ENCODE assay signal across 30 cellular contexts in the genomic region with DNA sequence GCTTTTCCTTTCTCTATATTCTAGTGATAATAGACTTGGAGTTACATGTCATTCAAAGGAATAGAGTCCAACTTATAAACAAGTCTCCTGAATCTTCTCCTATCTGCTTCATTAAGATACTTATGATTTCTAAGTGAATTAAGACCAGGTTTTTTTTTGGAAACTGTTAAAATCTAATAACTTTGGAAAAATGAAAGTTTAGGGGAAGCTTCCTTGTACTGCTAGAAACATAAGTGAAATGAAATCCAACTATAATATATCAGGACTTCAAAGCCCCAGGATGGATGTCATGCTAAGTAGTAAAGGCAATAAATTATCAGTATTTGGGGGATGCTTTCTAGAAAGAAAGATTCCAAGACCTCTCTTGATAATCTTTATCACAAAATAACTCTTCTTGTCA. TPM values are rescaled to one million over a fixed set of nuclear protein-coding genes. Genes with fewer than 3 reads are reported as not detected.
"Had no signal": no experiment of that assay in that cellular context is flagged by ENCODE, and none has a peak within 500 bp of the region (broad histone marks: within the 10 kb centered on the region; RNA-seq: fewer than 3 reads in every experiment).

No MANE protein-coding gene starts in this region.

- H3K4me3 ChIP-seq: cardiac muscle cell, esophagus muscularis mucosa, gastroesophageal sphincter, heart right ventricle, lower lobe of right lung, psoas muscle, sigmoid colon, suprapubic skin, tibial artery had no signal

- H3K27ac ChIP-seq: cardiac muscle cell, esophagus muscularis mucosa, foreskin keratinocyte, gastroesophageal sphincter, heart right ventricle, lower lobe of right lung, psoas muscle, sigmoid colon, suprapubic skin, tibial artery had no signal

- H3K27ac Mint-ChIP-seq: naive thymus-derived CD4-positive, alpha-beta T cell; nephron progenitor cell; stimulated activated effector memory CD8-positive, alpha-beta T cell treated with anti-CD3 and anti-CD28 coated beads, Interleukin-12 subunit alpha, Interleukin-12 subunit beta, amount 100 ng/mL, for 72 hours; type B pancreatic cell had no signal

- H3K9me3 ChIP-seq: esophagus muscularis mucosa, gastroesophageal sphincter, heart right ventricle, lower lobe of right lung, psoas muscle, sigmoid colon, suprapubic skin, tibial artery had no signal

- H3K27me3 Mint-ChIP-seq: naive thymus-derived CD4-positive, alpha-beta T cell had no signal

- H3K4me1 Mint-ChIP-seq: naive thymus-derived CD4-positive, alpha-beta T cell; stimulated activated effector memory CD8-positive, alpha-beta T cell treated with anti-CD3 and anti-CD28 coated beads, Interleukin-12 subunit alpha, Interleukin-12 subunit beta, amount 100 ng/mL, for 72 hours had no signal

- H3K9me3 Mint-ChIP-seq: nephron progenitor cell, type B pancreatic cell had no signal

- ATAC-seq: foreskin keratinocyte; gastroesophageal sphincter; heart right ventricle; left ventricle myocardium superior; lower lobe of right lung; naive thymus-derived CD4-positive, alpha-beta T cell; psoas muscle; right cardiac atrium; stimulated activated effector memory CD8-positive, alpha-beta T cell treated with anti-CD3 and anti-CD28 coated beads, Interleukin-12 subunit alpha, Interleukin-12 subunit beta, amount 100 ng/mL, for 72 hours; stimulated activated naive CD8-positive, alpha-beta T cell treated with anti-CD3 and anti-CD28 coated beads, Interleukin-15, Interleukin-2, amounts not matched to agents 100 U/mL and 50 U/mL, for 24 hours had no signal

- DNase-seq: cortex of kidney; effector CD4-positive, alpha-beta T cell; foreskin keratinocyte; glutamatergic neuron; heart right ventricle; hippocampal formation; islet precursor cell; kidney glomerular epithelial cell; left ventricle myocardium superior; lower lobe of right lung; naive thymus-derived CD4-positive, alpha-beta T cell; nephron progenitor cell; nucleus accumbens; posterior cingulate gyrus; psoas muscle; right cardiac atrium; sigmoid colon; stimulated activated CD4-positive, alpha-beta T cell treated with anti-CD3 and anti-CD28 coated beads, Interleukin-2, amount 100 ng/mL, for 24 hours; stimulated activated CD4-positive, alpha-beta T cell treated with anti-CD3 and anti-CD28 coated beads, Interleukin-4, amount 100 ng/mL, for 24 hours; stimulated activated naive CD8-positive, alpha-beta T cell treated with anti-CD3 and anti-CD28 coated beads, Interleukin-15, Interleukin-2, amounts not matched to agents 100 U/mL and 50 U/mL, for 24 hours; tibial artery had no signal

- H3K27me3 ChIP-seq: cardiac muscle cell, esophagus muscularis mucosa, gastroesophageal sphincter, heart right ventricle, sigmoid colon, suprapubic skin, tibial artery had no signal

- H3K36me3 ChIP-seq: cardiac muscle cell, esophagus muscularis mucosa, gastroesophageal sphincter, heart right ventricle, lower lobe of right lung, sigmoid colon, suprapubic skin, tibial artery had no signal

- H3K36me3 Mint-ChIP-seq: stimulated activated effector memory CD8-positive, alpha-beta T cell treated with anti-CD3 and anti-CD28 coated beads, Interleukin-12 subunit alpha, Interleukin-12 subunit beta, amount 100 ng/mL, for 72 hours; type B pancreatic cell had no signal

- H3K4me3 Mint-ChIP-seq: naive thymus-derived CD4-positive, alpha-beta T cell; nephron progenitor cell; stimulated activated effector memory CD8-positive, alpha-beta T cell treated with anti-CD3 and anti-CD28 coated beads, Interleukin-12 subunit alpha, Interleukin-12 subunit beta, amount 100 ng/mL, for 72 hours; type B pancreatic cell had no signal

- H3K4me1 ChIP-seq: esophagus muscularis mucosa, foreskin keratinocyte, heart right ventricle, lower lobe of right lung, psoas muscle, sigmoid colon, suprapubic skin had no signal

RNA-seq across cellular contexts. Expression of gene GRIA2, which starts 24.8 kb away (rescaled TPM):
- total RNA-seq: cardiac muscle cell; endothelial cell of umbilical vein; epithelial cell of proximal tubule; foreskin keratinocyte; left ventricle myocardium superior; lower lobe of right lung; naive thymus-derived CD4-positive, alpha-beta T cell; right cardiac atrium had no signal
- polyA plus RNA-seq: cardiac muscle cell; endothelial cell of umbilical vein; fibroblast of lung; foreskin keratinocyte; heart right ventricle; naive thymus-derived CD4-positive, alpha-beta T cell had no signal
